11 cellular contexts compared by ENCODE assay signal in genomic region chr3:170277833-170278586, GRCh38. TPM values are rescaled to one million over a fixed set of nuclear protein-coding genes. Genes with fewer than 3 reads are reported as not detected.
DNase-seq lines count a peak whose midpoint lies in the region; ATAC-seq and TF ChIP-seq lines count a peak whose summit lies in the region.
"Had no signal": no experiment of that assay in that cellular context is flagged by ENCODE, and none has a peak within 500 bp of the region (broad histone marks: within the 10 kb centered on the region; RNA-seq: fewer than 3 reads in every experiment).

No MANE protein-coding gene starts in this region.

- H3K4me3 Mint-ChIP-seq in GM23338 = no peak overlapping the region
- peak overlapping the region; percentile 83 for H3K4me3 Mint-ChIP-seq in activated T-helper 1 cell treated with anti-CD3 and anti-CD28 coated beads, Interleukin-12 subunit alpha, Interleukin-12 subunit beta, Interleukin-2, Interleukin-4 antibody, amounts not matched to agents 30 ng/mL and 10 ng/mL and 1 ng/mL, durations not matched to agents 14 hours and 24 hours and 36 hours

- H3K18ac ChIP-seq in mesendoderm (ENCODE audit: low read length) = no peak overlapping the region

- no peaks in the 10 kb centered on the region for H3K79me1 ChIP-seq in mesendoderm (ENCODE audit: low read length)

- no peak overlapping the region for H3K4me3 ChIP-seq in GM23338
- H3K4me3 ChIP-seq in mesendoderm (ENCODE audit: low read length) = no peak overlapping the region
- H3K4me3 ChIP-seq: suprapubic skin had no signal

- intact Hi-C loops in activated T-helper 1 cell treated with anti-CD3 and anti-CD28 coated beads, Interleukin-12 subunit alpha, Interleukin-12 subunit beta, Interleukin-2, Interleukin-4 antibody, amounts not matched to agents 30 ng/mL and 10 ng/mL and 1 ng/mL, durations not matched to agents 14 hours and 24 hours and 36 hours (cut with micrococcal nuclease) = loop anchor here (2.0 to 5.0 kb wide), 4 partner anchors 19 to 516 kb away; partner anchors contain the start of genes PRKCI and SKIL

- no peaks in the 10 kb centered on the region for H3K9me3 Mint-ChIP-seq in GM23338
- no peaks in the 10 kb centered on the region for H3K9me3 Mint-ChIP-seq in activated T-helper 1 cell treated with anti-CD3 and anti-CD28 coated beads, Interleukin-12 subunit alpha, Interleukin-12 subunit beta, Interleukin-2, Interleukin-4 antibody, amounts not matched to agents 30 ng/mL and 10 ng/mL and 1 ng/mL, durations not matched to agents 14 hours and 24 hours and 36 hours

- H3K4me2 ChIP-seq in GM23338 (no peak overlapping the region), mesendoderm (ENCODE audit: low read length) (no peak overlapping the region)

- H3K27me3 ChIP-seq in GM23338 (ENCODE audit: insufficient read depth) = no peaks in the 10 kb centered on the region
- H3K27me3 ChIP-seq in mesendoderm (ENCODE audit: insufficient read depth, low read length, poor library complexity) = no peaks in the 10 kb centered on the region
- H3K27me3 ChIP-seq: suprapubic skin had no signal

- no peak overlapping the region for H3K9ac ChIP-seq in mesendoderm (ENCODE audit: low read length)

- H3K27ac ChIP-seq in GM23338 (ENCODE audit: low read depth) (peak overlapping the region; percentile 15; the same call in 1 of the 2 replicates), mesendoderm (ENCODE audit: low read depth, low read length) (no peak overlapping the region)
- H3K27ac ChIP-seq: suprapubic skin had no signal

- no CpG with 5 or more reads among the region's 5 CpGs for WGBS in mesendoderm (ENCODE audit: extremely low coverage, insufficient coverage, low lambda C conversion rate)

- no peak overlapping the region for H2BK5ac ChIP-seq in mesendoderm (ENCODE audit: low read length)

- peaks cover 73% of the 10 kb centered on the region for H3K36me3 Mint-ChIP-seq in GM23338 (ENCODE audit: low read depth)
- peaks cover 23% of the 10 kb centered on the region for H3K36me3 Mint-ChIP-seq in activated T-helper 1 cell treated with anti-CD3 and anti-CD28 coated beads, Interleukin-12 subunit alpha, Interleukin-12 subunit beta, Interleukin-2, Interleukin-4 antibody, amounts not matched to agents 30 ng/mL and 10 ng/mL and 1 ng/mL, durations not matched to agents 14 hours and 24 hours and 36 hours (ENCODE audit: low read depth)

- H4K20me1 ChIP-seq in GM23338 (replicated peaks; ENCODE audit: insufficient read depth) = peaks cover 6% of the 10 kb centered on the region; the same call in 1 of the 2 replicates

- H2AK5ac ChIP-seq in mesendoderm (ENCODE audit: low read length) = no peak overlapping the region

- H3K36me3 ChIP-seq in GM23338 (ENCODE audit: insufficient read depth) = peaks cover 47% of the 10 kb centered on the region
- H3K36me3 ChIP-seq in mesendoderm (ENCODE audit: control insufficient read depth, insufficient read depth, low read length) = peaks cover 2% of the 10 kb centered on the region

- no peak for TF ChIP-seq CTCF in GM23338 (conservative IDR thresholded peaks at IDR 0.05; ENCODE audit: low read depth in 2 of 2)

- peaks cover 7% of the 10 kb centered on the region; the same call in 1 of the 2 replicates for H3F3A ChIP-seq in GM23338 (replicated peaks; ENCODE audit: low read depth)

- no peak overlapping the region for H3K4ac ChIP-seq in mesendoderm (ENCODE audit: low read depth, low read length)

- H3K23ac ChIP-seq in mesendoderm (ENCODE audit: low read length) = no peak overlapping the region

- no peak overlapping the region for H2AFZ ChIP-seq in GM23338

- no peak overlapping the region for H3K56ac ChIP-seq in mesendoderm (ENCODE audit: low read length)

- no peak overlapping the region for H3K27ac Mint-ChIP-seq in GM23338
- peak overlapping the region; percentile 86 for H3K27ac Mint-ChIP-seq in activated T-helper 1 cell treated with anti-CD3 and anti-CD28 coated beads, Interleukin-12 subunit alpha, Interleukin-12 subunit beta, Interleukin-2, Interleukin-4 antibody, amounts not matched to agents 30 ng/mL and 10 ng/mL and 1 ng/mL, durations not matched to agents 14 hours and 24 hours and 36 hours

- H3K27me3 Mint-ChIP-seq in GM23338 (ENCODE audit: insufficient read depth, low read depth, poor library complexity) = peaks cover 1% of the 10 kb centered on the region
- H3K27me3 Mint-ChIP-seq in activated T-helper 1 cell treated with anti-CD3 and anti-CD28 coated beads, Interleukin-12 subunit alpha, Interleukin-12 subunit beta, Interleukin-2, Interleukin-4 antibody, amounts not matched to agents 30 ng/mL and 10 ng/mL and 1 ng/mL, durations not matched to agents 14 hours and 24 hours and 36 hours (ENCODE audit: insufficient read depth) = no peaks in the 10 kb centered on the region

- no peaks in the 10 kb centered on the region for H3K9me2 ChIP-seq in GM23338 (ENCODE audit: insufficient read depth)

- no peak overlapping the region for H2BK15ac ChIP-seq in mesendoderm (replicated peaks; ENCODE audit: low read depth)

- H2BK120ac ChIP-seq in mesendoderm (ENCODE audit: low read depth, low read length) = no peak overlapping the region

- H3K4me1 ChIP-seq in GM23338 (ENCODE audit: insufficient read depth) = no peaks in the 10 kb centered on the region
- H3K4me1 ChIP-seq in mesendoderm (ENCODE audit: control insufficient read depth, low read depth, low read length) = no peaks in the 10 kb centered on the region
- H3K4me1 ChIP-seq: suprapubic skin had no signal

- peak; percentile 5 for DNase-seq in AG08396 (ENCODE audit: low spot score)
- DNase-seq in GM23338 (ENCODE audit: low spot score) = no peak
- no peak for DNase-seq in activated T-helper 1 cell treated with anti-CD3 and anti-CD28 coated beads, Interleukin-12 subunit alpha, Interleukin-12 subunit beta, Interleukin-2, Interleukin-4 antibody, amounts not matched to agents 30 ng/mL and 10 ng/mL and 1 ng/mL, durations not matched to agents 14 hours and 24 hours and 36 hours (ENCODE audit: low spot score)
- DNase-seq in left lobe of liver (ENCODE audit: low spot score) = no peak
- no peak for DNase-seq in kidney tubule cell (ENCODE audit: low spot score)
- no peak for DNase-seq in mesendoderm
- DNase-seq: NCI-H446; stimulated activated CD4-positive, alpha-beta T cell treated with anti-CD3 and anti-CD28 coated beads, Interleukin-2, amount 100 ng/mL, for 24 hours had no signal

- no peak overlapping the region for H4K5ac ChIP-seq in mesendoderm (ENCODE audit: low read length)

- no peak overlapping the region for H4K8ac ChIP-seq in mesendoderm (ENCODE audit: low read depth, low read length)

- ATAC-seq in GM23338 = no peak
- peak; percentile 38 for ATAC-seq in left lobe of liver
- ATAC-seq in HG02840 (IDR thresholded peaks at IDR 0.05; ENCODE audit: low FRiP score, unreplicated experiment) = no peak
- no peak for ATAC-seq in GM18909 (IDR thresholded peaks at IDR 0.05; ENCODE audit: poor library complexity, unreplicated experiment)

- no peaks in the 10 kb centered on the region for H3K79me2 ChIP-seq in GM23338 (replicated peaks; ENCODE audit: insufficient read depth)
- H3K79me2 ChIP-seq in mesendoderm (ENCODE audit: control insufficient read depth, insufficient read depth, low read length) = no peaks in the 10 kb centered on the region

- no peaks in the 10 kb centered on the region; the same call in 2 of the 3 replicates for H3K4me1 Mint-ChIP-seq in GM23338
- peaks cover 30% of the 10 kb centered on the region for H3K4me1 Mint-ChIP-seq in activated T-helper 1 cell treated with anti-CD3 and anti-CD28 coated beads, Interleukin-12 subunit alpha, Interleukin-12 subunit beta, Interleukin-2, Interleukin-4 antibody, amounts not matched to agents 30 ng/mL and 10 ng/mL and 1 ng/mL, durations not matched to agents 14 hours and 24 hours and 36 hours (ENCODE audit: low read depth)

TF ChIP-seq in GM23338, 12 proteins besides CTCF, POLR2A, EP300 and RAD21 (continues in another document):
- TF ChIP-seq, protein P1, sequence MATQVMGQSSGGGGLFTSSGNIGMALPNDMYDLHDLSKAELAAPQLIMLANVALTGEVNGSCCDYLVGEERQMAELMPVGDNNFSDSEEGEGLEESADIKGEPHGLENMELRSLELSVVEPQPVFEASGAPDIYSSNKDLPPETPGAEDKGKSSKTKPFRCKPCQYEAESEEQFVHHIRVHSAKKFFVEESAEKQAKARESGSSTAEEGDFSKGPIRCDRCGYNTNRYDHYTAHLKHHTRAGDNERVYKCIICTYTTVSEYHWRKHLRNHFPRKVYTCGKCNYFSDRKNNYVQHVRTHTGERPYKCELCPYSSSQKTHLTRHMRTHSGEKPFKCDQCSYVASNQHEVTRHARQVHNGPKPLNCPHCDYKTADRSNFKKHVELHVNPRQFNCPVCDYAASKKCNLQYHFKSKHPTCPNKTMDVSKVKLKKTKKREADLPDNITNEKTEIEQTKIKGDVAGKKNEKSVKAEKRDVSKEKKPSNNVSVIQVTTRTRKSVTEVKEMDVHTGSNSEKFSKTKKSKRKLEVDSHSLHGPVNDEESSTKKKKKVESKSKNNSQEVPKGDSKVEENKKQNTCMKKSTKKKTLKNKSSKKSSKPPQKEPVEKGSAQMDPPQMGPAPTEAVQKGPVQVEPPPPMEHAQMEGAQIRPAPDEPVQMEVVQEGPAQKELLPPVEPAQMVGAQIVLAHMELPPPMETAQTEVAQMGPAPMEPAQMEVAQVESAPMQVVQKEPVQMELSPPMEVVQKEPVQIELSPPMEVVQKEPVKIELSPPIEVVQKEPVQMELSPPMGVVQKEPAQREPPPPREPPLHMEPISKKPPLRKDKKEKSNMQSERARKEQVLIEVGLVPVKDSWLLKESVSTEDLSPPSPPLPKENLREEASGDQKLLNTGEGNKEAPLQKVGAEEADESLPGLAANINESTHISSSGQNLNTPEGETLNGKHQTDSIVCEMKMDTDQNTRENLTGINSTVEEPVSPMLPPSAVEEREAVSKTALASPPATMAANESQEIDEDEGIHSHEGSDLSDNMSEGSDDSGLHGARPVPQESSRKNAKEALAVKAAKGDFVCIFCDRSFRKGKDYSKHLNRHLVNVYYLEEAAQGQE (IDR thresholded peaks at IDR 0.05; ENCODE audit: unreplicated experiment) = no peak

RNA-seq across cellular contexts. Expression of gene PRKCI, which starts 55.8 kb away (rescaled TPM):
- 119 and 124 TPM in 2 replicates for total RNA-seq in GM23338 (2014; rRNA removed; shearing (Covaris generic))
- 47.5 and 58.0 TPM in 2 replicates for polyA plus RNA-seq in GM23338 (2016; fragmentation: Nextera tagmentation; extraction: Ambion mirVana)
- 23.0 and 24.2 TPM in 2 replicates for total RNA-seq in activated T-helper 1 cell treated with anti-CD3 and anti-CD28 coated beads, Interleukin-12 subunit alpha, Interleukin-12 subunit beta, Interleukin-2, Interleukin-4 antibody, amounts not matched to agents 30 ng/mL and 10 ng/mL and 1 ng/mL, durations not matched to agents 14 hours and 24 hours and 36 hours
- 10.1 TPM for total RNA-seq in left lobe of liver
- polyA plus RNA-seq in mesendoderm (2013, experiment 1 of 2) = 54.9 TPM
- polyA plus RNA-seq in mesendoderm (2013, experiment 2 of 2) = 57.3 TPM
